Comparison of ENCODE assay signal across 8 cellular contexts in the genomic region with DNA sequence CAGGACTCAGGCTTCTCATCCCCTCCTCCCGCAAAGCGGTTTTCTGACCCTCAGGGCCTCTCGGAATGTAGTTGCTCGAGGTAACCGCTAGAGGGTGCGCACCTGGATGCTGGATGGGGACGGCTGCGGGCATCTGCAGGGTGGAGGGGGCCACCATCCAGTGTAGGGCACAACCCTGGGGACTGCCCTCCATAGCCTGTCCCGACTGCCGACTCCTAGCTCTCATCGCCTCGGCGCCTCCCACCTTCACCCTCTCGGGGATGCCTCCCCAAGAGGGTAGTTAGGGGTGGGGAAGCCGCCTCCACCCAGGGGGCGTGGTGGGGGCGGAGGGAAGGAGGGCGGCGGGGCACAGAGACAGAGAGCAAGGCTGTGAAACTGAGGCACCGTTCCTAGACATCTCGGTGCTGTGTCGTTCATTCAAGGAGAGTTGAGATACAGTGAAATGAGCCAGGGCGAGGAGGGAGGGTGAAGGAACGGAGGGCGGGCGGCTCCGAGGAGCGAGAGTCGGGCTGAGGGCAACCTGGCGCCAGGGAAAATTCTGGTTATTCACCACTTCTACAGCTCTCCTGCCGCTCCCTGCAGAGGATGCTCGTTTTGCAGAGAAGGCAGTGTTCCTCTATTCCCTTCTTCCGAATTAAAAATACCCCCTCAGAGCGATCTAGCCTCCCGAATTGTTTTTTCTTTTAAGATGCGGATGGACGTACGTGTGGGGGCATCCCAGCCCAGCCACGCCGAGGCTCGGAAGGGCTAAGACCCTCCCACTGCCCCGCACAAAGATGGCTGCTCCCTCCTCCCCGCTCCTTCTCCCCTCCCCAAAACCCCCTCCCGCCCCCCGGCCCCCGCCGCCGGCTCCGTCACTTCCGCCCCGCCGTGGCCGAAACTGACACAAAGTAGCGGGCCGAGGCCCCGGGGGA. TPM values are rescaled to one million over a fixed set of nuclear protein-coding genes. Genes with fewer than 3 reads are reported as not detected.
A peak's percentile ranks its signal among the peaks of the same experiment; 100 is the strongest.
DNase-seq lines count a peak whose midpoint lies in the region; ATAC-seq, FAIRE-seq and TF ChIP-seq lines count a peak whose summit lies in the region.

A gene with protein sequence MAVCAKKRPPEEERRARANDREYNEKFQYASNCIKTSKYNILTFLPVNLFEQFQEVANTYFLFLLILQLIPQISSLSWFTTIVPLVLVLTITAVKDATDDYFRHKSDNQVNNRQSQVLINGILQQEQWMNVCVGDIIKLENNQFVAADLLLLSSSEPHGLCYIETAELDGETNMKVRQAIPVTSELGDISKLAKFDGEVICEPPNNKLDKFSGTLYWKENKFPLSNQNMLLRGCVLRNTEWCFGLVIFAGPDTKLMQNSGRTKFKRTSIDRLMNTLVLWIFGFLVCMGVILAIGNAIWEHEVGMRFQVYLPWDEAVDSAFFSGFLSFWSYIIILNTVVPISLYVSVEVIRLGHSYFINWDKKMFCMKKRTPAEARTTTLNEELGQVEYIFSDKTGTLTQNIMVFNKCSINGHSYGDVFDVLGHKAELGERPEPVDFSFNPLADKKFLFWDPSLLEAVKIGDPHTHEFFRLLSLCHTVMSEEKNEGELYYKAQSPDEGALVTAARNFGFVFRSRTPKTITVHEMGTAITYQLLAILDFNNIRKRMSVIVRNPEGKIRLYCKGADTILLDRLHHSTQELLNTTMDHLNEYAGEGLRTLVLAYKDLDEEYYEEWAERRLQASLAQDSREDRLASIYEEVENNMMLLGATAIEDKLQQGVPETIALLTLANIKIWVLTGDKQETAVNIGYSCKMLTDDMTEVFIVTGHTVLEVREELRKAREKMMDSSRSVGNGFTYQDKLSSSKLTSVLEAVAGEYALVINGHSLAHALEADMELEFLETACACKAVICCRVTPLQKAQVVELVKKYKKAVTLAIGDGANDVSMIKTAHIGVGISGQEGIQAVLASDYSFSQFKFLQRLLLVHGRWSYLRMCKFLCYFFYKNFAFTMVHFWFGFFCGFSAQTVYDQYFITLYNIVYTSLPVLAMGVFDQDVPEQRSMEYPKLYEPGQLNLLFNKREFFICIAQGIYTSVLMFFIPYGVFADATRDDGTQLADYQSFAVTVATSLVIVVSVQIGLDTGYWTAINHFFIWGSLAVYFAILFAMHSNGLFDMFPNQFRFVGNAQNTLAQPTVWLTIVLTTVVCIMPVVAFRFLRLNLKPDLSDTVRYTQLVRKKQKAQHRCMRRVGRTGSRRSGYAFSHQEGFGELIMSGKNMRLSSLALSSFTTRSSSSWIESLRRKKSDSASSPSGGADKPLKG (plus strand): TSS at position 857 of the 914 bp plus-strand sequence. CDS start 2,617 bp downstream, outside the sequence.

- CTCF ChIA-PET in A549 (lab: Yijun Ruan, JAX) (interaction anchor here (0.6 to 13.9 kb wide), 27 partner anchors 10 to 495 kb away, joined by 3 to 268 read pairs (median 4); partner anchors contain the start of gene IL6R), RWPE1 (lab: Yijun Ruan, JAX) (interaction anchor here (0.5 to 3.4 kb wide), 11 partner anchors 10 to 1649 kb away, joined by 3 to 29 read pairs (median 4); no protein-coding TSS in a partner anchor)

- H3K27ac ChIP-seq in A549 (peak within 1 kb of the TSS; percentile 91 to 95), Karpas-422 (ENCODE audit: low read length) (no peak within 1 kb of the TSS), RWPE1 (peak within 1 kb of the TSS; percentile 99)

- H3K4me3 ChIP-seq in A549 = peak within 1 kb of the TSS; percentile 94
- peak within 1 kb of the TSS; percentile 71 for H3K4me3 ChIP-seq in Karpas-422 (ENCODE audit: low read length)

- peaks cover 5% of the 10 kb centered on the region; the same call in 1 of the 2 replicates for H4K20me1 ChIP-seq in Karpas-422 (ENCODE audit: insufficient read depth, low read depth, low read length)

- no peaks in the 10 kb centered on the region for H3K36me3 ChIP-seq in Karpas-422 (ENCODE audit: insufficient read depth, low read length)

- intact Hi-C loops in activated T-helper 2 cell treated with anti-CD3 and anti-CD28 coated beads, Interferon-gamma antibody, Interleukin-2, Interleukin-4, amounts not matched to agents 10 μg/mL and 5 μg/mL and 100 μg/mL, durations not matched to agents 14 hours and 24 hours and 36 hours (cut with micrococcal nuclease) = loop anchor here (1.0 to 10.0 kb wide), 5 partner anchors 28 to 630 kb away; partner anchors contain the start of genes HAX1, PBXIP1 and UBE2Q1

- H3K4me1 ChIP-seq in A549 = peaks cover 12% of the 10 kb centered on the region
- peaks cover 36% of the 10 kb centered on the region for H3K4me1 ChIP-seq in Karpas-422 (ENCODE audit: low read length)

- peak within 1 kb of the TSS; percentile 75 for H3K9ac ChIP-seq in Karpas-422 (ENCODE audit: low read length)

- no peaks in the 10 kb centered on the region for H3K27me3 ChIP-seq in Karpas-422 (ENCODE audit: low read length)

- ATAC-seq in A549 = peak; percentile 68 to 84
- peak; percentile 52 for ATAC-seq in GM19035 (IDR thresholded peaks at IDR 0.05; ENCODE audit: unreplicated experiment)
- ATAC-seq in natural killer cell treated with Interleukin-12 subunit alpha and Interleukin-12 subunit beta and Interleukin-15 and Interleukin-18, amount 100 ng/mL, for 72 hours = peak; percentile 70 to 75

- peak; percentile 26 for TF ChIP-seq POLR2A in A549 (IDR thresholded peaks at IDR 0.05; ENCODE audit: low read length)

- H3K27ac Mint-ChIP-seq in activated T-helper 2 cell treated with anti-CD3 and anti-CD28 coated beads, Interferon-gamma antibody, Interleukin-2, Interleukin-4, amounts not matched to agents 10 μg/mL and 5 μg/mL and 100 μg/mL, durations not matched to agents 14 hours and 24 hours and 36 hours = peak within 1 kb of the TSS; percentile 89
- H3K27ac Mint-ChIP-seq in natural killer cell treated with Interleukin-12 subunit alpha and Interleukin-12 subunit beta and Interleukin-15 and Interleukin-18, amount 100 ng/mL, for 72 hours = peak within 1 kb of the TSS; percentile 42 to 68

- no peaks in the 10 kb centered on the region for H3K79me2 ChIP-seq in Karpas-422 (ENCODE audit: low read length)

- peak within 1 kb of the TSS; percentile 91 for H3K4me2 ChIP-seq in A549
- peak within 1 kb of the TSS; percentile 84 for H3K4me2 ChIP-seq in Karpas-422 (ENCODE audit: low read depth, low read length, poor library complexity, severe bottlenecking)

- H3K4me3 Mint-ChIP-seq in activated T-helper 2 cell treated with anti-CD3 and anti-CD28 coated beads, Interferon-gamma antibody, Interleukin-2, Interleukin-4, amounts not matched to agents 10 μg/mL and 5 μg/mL and 100 μg/mL, durations not matched to agents 14 hours and 24 hours and 36 hours (ENCODE audit: low read depth) = peak within 1 kb of the TSS; percentile 95
- peak within 1 kb of the TSS; percentile 92 for H3K4me3 Mint-ChIP-seq in natural killer cell treated with Interleukin-12 subunit alpha and Interleukin-12 subunit beta and Interleukin-15 and Interleukin-18, amount 100 ng/mL, for 72 hours

- H3K4me1 Mint-ChIP-seq in activated T-helper 2 cell treated with anti-CD3 and anti-CD28 coated beads, Interferon-gamma antibody, Interleukin-2, Interleukin-4, amounts not matched to agents 10 μg/mL and 5 μg/mL and 100 μg/mL, durations not matched to agents 14 hours and 24 hours and 36 hours (ENCODE audit: low read depth) = peaks cover 33% of the 10 kb centered on the region
- H3K4me1 Mint-ChIP-seq in natural killer cell treated with Interleukin-12 subunit alpha and Interleukin-12 subunit beta and Interleukin-15 and Interleukin-18, amount 100 ng/mL, for 72 hours (ENCODE audit: low read depth in 2 of 2) = peaks cover 33 to 34% of the 10 kb centered on the region in 2 donors

- DNase-seq in A549 (ENCODE audit: low read depth in 1 of 2, low spot score in 1 of 2) (peak; percentile 83 to 96), Karpas-422 (peak; percentile 93), RWPE1 (ENCODE audit: low spot score) (peak; percentile 85), fibroblast of peridontal ligament (ENCODE audit: extremely low read depth) (peak; percentile 70)
- peak; percentile 77 for DNase-seq in activated T-helper 2 cell treated with anti-CD3 and anti-CD28 coated beads, Interferon-gamma antibody, Interleukin-2, Interleukin-4, amounts not matched to agents 10 μg/mL and 5 μg/mL and 100 μg/mL, durations not matched to agents 14 hours and 24 hours and 36 hours (ENCODE audit: low spot score)
- DNase-seq in natural killer cell treated with Interleukin-12 subunit alpha and Interleukin-12 subunit beta and Interleukin-15 and Interleukin-18, amount 100 ng/mL, for 72 hours (ENCODE audit: low spot score) = peak; percentile 83
- DNase-seq in stimulated activated naive CD4-positive, alpha-beta T cell treated with Interleukin-2 at 50 U/mL for 16 hours (lab: John Stamatoyannopoulos, UW) = peak; percentile 78

- POLR2A ChIA-PET in A549 (lab: Yijun Ruan, JAX) = interaction anchor here (2.5 kb wide), 1 partner anchor 10 kb away, joined by 11 read pairs; no protein-coding TSS in a partner anchor
- POLR2A ChIA-PET in RWPE1 (lab: Yijun Ruan, JAX; ENCODE audit: low non-redundant PET) = no interaction called here

- peaks cover 3% of the 10 kb centered on the region for H3K36me3 Mint-ChIP-seq in activated T-helper 2 cell treated with anti-CD3 and anti-CD28 coated beads, Interferon-gamma antibody, Interleukin-2, Interleukin-4, amounts not matched to agents 10 μg/mL and 5 μg/mL and 100 μg/mL, durations not matched to agents 14 hours and 24 hours and 36 hours (ENCODE audit: low read depth)
- no peaks in the 10 kb centered on the region for H3K36me3 Mint-ChIP-seq in natural killer cell treated with Interleukin-12 subunit alpha and Interleukin-12 subunit beta and Interleukin-15 and Interleukin-18, amount 100 ng/mL, for 72 hours

- no peaks in the 10 kb centered on the region for H3K9me3 ChIP-seq in A549
- no peaks in the 10 kb centered on the region for H3K9me3 ChIP-seq in Karpas-422 (ENCODE audit: low read length)

- under 1% methylated on average over 32 of the region's 56 CpGs for WGBS in A549 (ENCODE audit: missing lambda C conversion rate)

- H3K9me3 Mint-ChIP-seq in activated T-helper 2 cell treated with anti-CD3 and anti-CD28 coated beads, Interferon-gamma antibody, Interleukin-2, Interleukin-4, amounts not matched to agents 10 μg/mL and 5 μg/mL and 100 μg/mL, durations not matched to agents 14 hours and 24 hours and 36 hours = no peaks in the 10 kb centered on the region
- no peaks in the 10 kb centered on the region for H3K9me3 Mint-ChIP-seq in natural killer cell treated with Interleukin-12 subunit alpha and Interleukin-12 subunit beta and Interleukin-15 and Interleukin-18, amount 100 ng/mL, for 72 hours

- FAIRE-seq in A549 (lab: Jason Lieb, UNC) = no peak

- H3K9me2 ChIP-seq in Karpas-422 (replicated peaks; ENCODE audit: insufficient read depth, low read length) = no peaks in the 10 kb centered on the region

- TF ChIP-seq CTCF in A549 (IDR thresholded peaks at IDR 0.05) = peak; percentile 91
- TF ChIP-seq CTCF in RWPE1 (conservative IDR thresholded peaks at IDR 0.05; ENCODE audit: low read depth) = peak; percentile 92

- no peak for TF ChIP-seq EP300 in A549 (IDR thresholded peaks at IDR 0.05)

- peaks cover 18% of the 10 kb centered on the region for H3K27me3 Mint-ChIP-seq in activated T-helper 2 cell treated with anti-CD3 and anti-CD28 coated beads, Interferon-gamma antibody, Interleukin-2, Interleukin-4, amounts not matched to agents 10 μg/mL and 5 μg/mL and 100 μg/mL, durations not matched to agents 14 hours and 24 hours and 36 hours (ENCODE audit: low read depth)
- peaks cover 2 to 13% of the 10 kb centered on the region in 2 donors for H3K27me3 Mint-ChIP-seq in natural killer cell treated with Interleukin-12 subunit alpha and Interleukin-12 subunit beta and Interleukin-15 and Interleukin-18, amount 100 ng/mL, for 72 hours

- TF ChIP-seq RAD21 in A549 (conservative IDR thresholded peaks at IDR 0.05 in 1 of 2, IDR thresholded peaks at IDR 0.05 in 1 of 2) = peak; percentile 44 to 55

- H2AFZ ChIP-seq in Karpas-422 (ENCODE audit: low read length) = peak within 1 kb of the TSS; percentile 92

RNA-seq across cellular contexts. Expression of the gene that starts here (rescaled TPM):
- polyA plus RNA-seq in A549 (2011; rRNA removed) (12.7 and 17.2 TPM in 2 replicates), A549 (2017; fragmentation: RNase III; extraction: RNeasy Plus Mini Kit Qiagen cat#74134 plus additional on column Dnase treatment) (13.2 to 17.6 TPM (median 17.5 TPM) in 3 replicates)
- 19.2 and 28.5 TPM in 2 replicates for polyA plus RNA-seq in A549 (2012; cell fraction: cytosol; rRNA removed)
- 50.9 and 58.8 TPM in 2 replicates for polyA plus RNA-seq in A549 (2012; cell fraction: nucleus; rRNA removed)
- 15.9 and 26.7 TPM in 2 replicates for polyA minus RNA-seq in A549 (2011; rRNA and poly(A)+ RNA removed)
- total RNA-seq in Karpas-422 (2014; rRNA removed; shearing (Covaris generic); ENCODE audit: low replicate concordance) = 10.6 and 19.6 TPM in 2 replicates
- total RNA-seq in activated T-helper 2 cell treated with anti-CD3 and anti-CD28 coated beads, Interferon-gamma antibody, Interleukin-2, Interleukin-4, amounts not matched to agents 10 μg/mL and 5 μg/mL and 100 μg/mL, durations not matched to agents 14 hours and 24 hours and 36 hours = 44.0 and 47.0 TPM in 2 replicates
- 10 to 100 TPM; 29.2 to 60.6 TPM for total RNA-seq in natural killer cell treated with Interleukin-12 subunit alpha and Interleukin-12 subunit beta and Interleukin-15 and Interleukin-18, amount 100 ng/mL, for 72 hours
